ENCODE assay signal across 8 cellular contexts in the genomic region with DNA sequence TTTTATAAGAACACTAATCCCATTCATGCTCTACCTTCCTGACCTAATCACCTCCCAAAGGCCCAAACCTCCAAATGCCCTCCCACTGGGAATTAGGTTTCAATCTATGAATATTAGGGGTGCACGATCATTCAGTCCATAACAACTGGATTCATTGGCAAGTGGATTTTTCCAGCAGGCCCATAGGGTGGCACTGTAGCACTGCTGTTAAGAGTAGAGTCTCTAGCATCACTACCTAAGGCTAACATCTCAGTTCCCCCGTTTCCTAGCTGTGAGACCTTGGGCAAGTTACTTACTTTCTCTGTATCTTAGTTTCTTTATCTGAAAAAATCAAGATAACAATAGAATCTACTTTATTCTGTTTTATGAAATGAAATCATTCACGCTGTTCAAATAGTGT.
DNase-seq lines count a peak whose midpoint lies in the region; ATAC-seq and TF ChIP-seq lines count a peak whose summit lies in the region.

No MANE protein-coding gene starts in this region.

- ATAC-seq in SK-N-SH treated with all-trans-retinoic acid at 6 μM for 48 hours (peak; percentile 75; the same call in 2 of the 3 replicates), HG03521 (IDR thresholded peaks at IDR 0.05; ENCODE audit: unreplicated experiment) (no peak), HG02678 (IDR thresholded peaks at IDR 0.05; ENCODE audit: unreplicated experiment) (no peak), GM21360 (IDR thresholded peaks at IDR 0.05; ENCODE audit: unreplicated experiment) (no peak)

- DNase-seq in DMS153 (lab: John Stamatoyannopoulos, UW) = peak; percentile 24
- peak; percentile 43 for DNase-seq in LHCN-M2 (ENCODE audit: low read depth)
- DNase-seq in iPS DF 19.7 (ENCODE audit: low read depth, low spot score) = peak; percentile 28
- no peak for DNase-seq in activated CD4-positive, alpha-beta T cell treated with anti-CD3 and anti-CD28 coated beads, Interleukin-2, amount 50 U/mL, for 1 hour

TF ChIP-seq in SK-N-SH treated with all-trans-retinoic acid at 6 μM for 48 hours, 23 proteins besides CTCF, POLR2A, EP300 and RAD21:
- no peak for TF ChIP-seq TOX (CRISPR knock-in tag; IDR thresholded peaks at IDR 0.05; ENCODE audit: borderline replicate concordance)
- TF ChIP-seq ZFP30 (CRISPR knock-in tag; IDR thresholded peaks at IDR 0.05) = no peak
- TF ChIP-seq CSDC2 (CRISPR knock-in tag; IDR thresholded peaks at IDR 0.05) = no peak
- TF ChIP-seq ESRRG (CRISPR knock-in tag; IDR thresholded peaks at IDR 0.05) = no peak
- no peak for TF ChIP-seq ARNTL (CRISPR knock-in tag; IDR thresholded peaks at IDR 0.05; ENCODE audit: borderline replicate concordance, low read depth)
- TF ChIP-seq OSR1 (CRISPR knock-in tag; IDR thresholded peaks at IDR 0.05) = no peak
